Comparison of ENCODE assay signal across 23 cellular contexts in the genomic region with DNA sequence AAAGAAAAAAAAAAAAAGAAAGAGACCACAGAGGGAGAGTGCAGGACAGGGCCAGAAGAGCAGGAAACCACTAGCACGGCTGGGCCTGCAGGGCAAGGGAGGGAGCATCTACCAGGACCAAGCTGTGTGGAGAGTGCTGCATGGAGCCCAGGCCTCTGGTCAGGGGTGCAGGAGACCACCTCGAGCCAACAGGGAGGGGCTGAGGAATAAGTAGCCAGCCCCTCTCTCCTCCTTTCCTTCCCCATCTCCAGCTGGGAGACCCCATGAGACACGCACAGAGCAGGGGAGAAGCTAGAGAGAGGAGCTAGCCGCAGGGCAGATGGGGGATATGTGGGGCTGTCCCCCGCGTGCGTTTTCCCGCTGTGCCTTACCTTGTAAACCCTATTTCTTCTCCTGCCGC.
DNase-seq lines count a peak whose midpoint lies in the region; ATAC-seq and TF ChIP-seq lines count a peak whose summit lies in the region.
"Had no signal": no experiment of that assay in that cellular context is flagged by ENCODE, and none has a peak within 500 bp of the region (broad histone marks: within the 10 kb centered on the region; RNA-seq: fewer than 3 reads in every experiment).

No MANE protein-coding gene starts in this region.

- no peaks in the 10 kb centered on the region for H3K79me2 ChIP-seq in Loucy (ENCODE audit: insufficient read depth, low read length)

- H3K4me2 ChIP-seq in Loucy (ENCODE audit: low read depth, low read length, poor library complexity, severe bottlenecking) = no peak overlapping the region
- H3K4me2 ChIP-seq: A549, GM23338, KMS-11 had no signal

- no peaks in the 10 kb centered on the region for H4K20me1 ChIP-seq in Loucy (ENCODE audit: insufficient read depth, low read length, poor library complexity, severe bottlenecking)

- H3K4me1 Mint-ChIP-seq in CD14-positive monocyte (peaks cover 38% of the 10 kb centered on the region), endodermal cell (no peaks in the 10 kb centered on the region)
- H3K4me1 Mint-ChIP-seq: GM23338 had no signal

- H3K9ac ChIP-seq in Loucy (ENCODE audit: low read depth, low read length, poor library complexity, severe bottlenecking) (peak overlapping the region; percentile 26), endodermal cell (ENCODE audit: extremely low read depth, low read length, poor library complexity, severe bottlenecking) (no peak overlapping the region)
- H3K9ac ChIP-seq: KMS-11 had no signal

- intact Hi-C loops in CD14-positive monocyte (cut with micrococcal nuclease) (no loop called here), sigmoid colon (cut with DNase I) (no loop called here)

- in situ Hi-C loops in ACHN (cut with HindIII; ENCODE audit: low pct_ligation_motif_present, low pct_unique_long_range_greater_than_20kb, low sequenced_read_pairs) = no loop called here

- H3K9me3 Mint-ChIP-seq in CD14-positive monocyte = peaks cover 11 to 28% (median 21%) of the 10 kb centered on the region in 7 donors
- H3K9me3 Mint-ChIP-seq in endodermal cell = peaks cover 2% of the 10 kb centered on the region
- H3K9me3 Mint-ChIP-seq: GM23338 had no signal

- H3K27ac Mint-ChIP-seq in CD14-positive monocyte (peak overlapping the region in 4 of 7 donors; percentile 99 to 100 (median 99)), endodermal cell (no peak overlapping the region)
- H3K27ac Mint-ChIP-seq: GM23338 had no signal

- H3K4me3 ChIP-seq in Loucy (ENCODE audit: low read length, poor library complexity, severe bottlenecking) (no peak overlapping the region), endodermal cell (ENCODE audit: low read length) (no peak overlapping the region), sigmoid colon (no peak overlapping the region)
- H3K4me3 ChIP-seq: A549, GM23338, HAP-1, SJSA1 had no signal

- H3K4me1 ChIP-seq in Loucy (ENCODE audit: insufficient read depth, low read length, poor library complexity, severe bottlenecking) = peaks cover 3% of the 10 kb centered on the region
- no peaks in the 10 kb centered on the region for H3K4me1 ChIP-seq in endodermal cell (ENCODE audit: control insufficient read depth, insufficient read depth, low read length)
- no peaks in the 10 kb centered on the region for H3K4me1 ChIP-seq in sigmoid colon
- H3K4me1 ChIP-seq: BE2C, HAP-1, SJSA1 had no signal

- H3K27me3 ChIP-seq in Loucy (ENCODE audit: insufficient read depth, low read length, poor library complexity, severe bottlenecking) (no peaks in the 10 kb centered on the region), endodermal cell (ENCODE audit: control insufficient read depth, insufficient read depth, low read length, poor library complexity, severe bottlenecking) (no peaks in the 10 kb centered on the region), sigmoid colon (no peaks in the 10 kb centered on the region)
- H3K27me3 ChIP-seq: BE2C, SJSA1 had no signal

- DNase-seq in CD14-positive monocyte (ENCODE audit: low spot score) (no peak), endodermal cell (peak; percentile 41), sigmoid colon (peak; percentile 52), GM19238 (ENCODE audit: insufficient read length, low spot score) (no peak), ACHN (no peak)
- DNase-seq: BE2C; CD4-positive, alpha-beta memory T cell; DMS153; NCI-H1105 treated with DMSO at 0.1 percent for 48 hours; NCI-H2081 treated with DMSO at 0.1 percent for 48 hours; NCI-H2171 treated with DMSO at 0.1 percent for 48 hours; NCI-H524 treated with DMSO at 0.1 percent for 48 hours; NCI-H82; OCI-M1 had no signal

- no peaks in the 10 kb centered on the region for H3K9me2 ChIP-seq in Loucy (replicated peaks; ENCODE audit: low read depth, low read length)

- 76 to 78% methylated on average over 7 to 9 of the region's 9 CpGs for WGBS in endodermal cell (ENCODE audit: insufficient coverage in 1 of 2, insufficient read length in 1 of 2), 2 experiments
- 72 to 86% methylated on average over 9 of the region's 9 CpGs for WGBS in sigmoid colon, 2 donors

- TF ChIP-seq EP300 in sigmoid colon (IDR thresholded peaks at IDR 0.05) = no peak

- H3K27ac ChIP-seq in endodermal cell (ENCODE audit: low read depth, low read length) (no peak overlapping the region), sigmoid colon (no peak overlapping the region)
- H3K27ac ChIP-seq: KMS-11, SJSA1 had no signal

- no peaks in the 10 kb centered on the region for H3K36me3 ChIP-seq in Loucy (ENCODE audit: insufficient read depth, low read length)
- no peaks in the 10 kb centered on the region for H3K36me3 ChIP-seq in endodermal cell (ENCODE audit: control insufficient read depth, insufficient read depth, low read length)
- no peaks in the 10 kb centered on the region for H3K36me3 ChIP-seq in sigmoid colon
- H3K36me3 ChIP-seq: BE2C, HAP-1, SJSA1 had no signal

- no peaks in the 10 kb centered on the region for H3K9me3 ChIP-seq in Loucy (ENCODE audit: insufficient read depth, low read depth, low read length)
- H3K9me3 ChIP-seq in endodermal cell (ENCODE audit: control insufficient read depth, low read length) = no peaks in the 10 kb centered on the region
- no peaks in the 10 kb centered on the region for H3K9me3 ChIP-seq in sigmoid colon
- H3K9me3 ChIP-seq: BE2C, HAP-1, SJSA1 had no signal

- TF ChIP-seq POLR2A in sigmoid colon (IDR thresholded peaks at IDR 0.05) = no peak

- TF ChIP-seq CTCF in CD14-positive monocyte (IDR thresholded peaks at IDR 0.05) (no peak), Loucy (conservative IDR thresholded peaks at IDR 0.05; ENCODE audit: low read length) (no peak), endodermal cell (conservative IDR thresholded peaks at IDR 0.05) (no peak), sigmoid colon (IDR thresholded peaks at IDR 0.05) (no peak)

- H2AFZ ChIP-seq in Loucy (ENCODE audit: low read length) = no peak overlapping the region
- H2AFZ ChIP-seq: GM23338 had no signal

- H3K27me3 Mint-ChIP-seq in CD14-positive monocyte (ENCODE audit: low read depth in 3 of 3) (peaks cover 0 to 5% (median 0%) of the 10 kb centered on the region in 3 donors), endodermal cell (ENCODE audit: insufficient read depth) (peaks cover 5% of the 10 kb centered on the region)

- H3F3A ChIP-seq in Loucy (ENCODE audit: low read depth) = no peaks in the 10 kb centered on the region

- ATAC-seq in HG02973 (IDR thresholded peaks at IDR 0.05; ENCODE audit: unreplicated experiment) = no peak
- no peak for ATAC-seq in HG02610 (IDR thresholded peaks at IDR 0.05; ENCODE audit: unreplicated experiment)
- ATAC-seq: GM23338, Right ventricle myocardium inferior had no signal

- H3K36me3 Mint-ChIP-seq in CD14-positive monocyte (peaks cover 12 to 15% of the 10 kb centered on the region in 2 donors), endodermal cell (ENCODE audit: low read depth) (no peaks in the 10 kb centered on the region)

- H3K4me3 Mint-ChIP-seq in CD14-positive monocyte (no peak overlapping the region), endodermal cell (no peak overlapping the region)
- H3K4me3 Mint-ChIP-seq: CD4-positive, alpha-beta memory T cell; GM23338 had no signal

Comparison
In these comparisons a context has a peak if more than half of its experiments do, and no peak if none do; other contexts are left out.
1. DNase-seq: peak in endodermal cell (single experiment) and sigmoid colon (single experiment); none in CD14-positive monocyte (single experiment), GM19238 (single experiment) and ACHN (single experiment).